8 cellular contexts compared by ENCODE assay signal in genomic region chr5:141618804-141619554, GRCh38. TPM values are rescaled to one million over a fixed set of nuclear protein-coding genes. Genes with fewer than 3 reads are reported as not detected.
DNase-seq lines count a peak whose midpoint lies in the region; ATAC-seq and TF ChIP-seq lines count a peak whose summit lies in the region.

TSS of gene DIAPH1 (minus strand) at chr5:141619000. CDS start at chr5:141618914, 86 bp downstream.

- intact Hi-C loops in adrenal gland (cut with DNase I) = no loop called here
- intact Hi-C loops in left cardiac atrium (cut with DNase I) = loop anchor here in 1 of 2 donors (2.0 kb wide), 1 partner anchor 26 kb away; no protein-coding TSS in a partner anchor
- intact Hi-C loops in prostate gland (cut with DNase I) = loop anchor here (1.0 kb wide), 1 partner anchor 27 kb away; no protein-coding TSS in a partner anchor

- peaks cover 13 to 29% of the 10 kb centered on the region in 2 donors for H3K4me1 ChIP-seq in adrenal gland (replicated peaks in 1 of 2)
- no peaks in the 10 kb centered on the region for H3K4me1 ChIP-seq in prostate gland (replicated peaks)
- no peaks in the 10 kb centered on the region for H3K4me1 ChIP-seq in urinary bladder (ENCODE audit: insufficient read depth)

- H3K27ac ChIP-seq in adrenal gland (peak within 1 kb of the TSS; percentile 82 to 92 (median 92)), prostate gland (peak within 1 kb of the TSS; percentile 93 to 94), urinary bladder (ENCODE audit: low read depth) (peak within 1 kb of the TSS; percentile 94)

- DNase-seq in GM13976 (ENCODE audit: low spot score) (peak; percentile 96), NCI-H146 (lab: John Stamatoyannopoulos, UW) (peak; percentile 96), T-helper 1 cell (peak; percentile 96 to 98 (median 98)), adrenal gland (peak; percentile 98 to 99 (median 98)), left cardiac atrium (peak; percentile 98), prostate gland (ENCODE audit: low spot score) (peak; percentile 97)

- H3K36me3 ChIP-seq in adrenal gland (replicated peaks in 1 of 2) (peaks cover 0 to 41% of the 10 kb centered on the region in 2 donors), prostate gland (peaks cover 0 to 7% of the 10 kb centered on the region in 2 donors), urinary bladder (ENCODE audit: insufficient read depth) (no peaks in the 10 kb centered on the region)

- TF ChIP-seq CTCF in GM13976 (IDR thresholded peaks at IDR 0.05; ENCODE audit: borderline replicate concordance, control extremely low read depth, extremely low read depth, insufficient read depth, missing control alignments) (peak; percentile 96), adrenal gland (IDR thresholded peaks at IDR 0.05) (peak; percentile 95 to 99 (median 96)), prostate gland (IDR thresholded peaks at IDR 0.05) (peak; percentile 97 to 100 (median 100))

- H3K9me3 ChIP-seq in adrenal gland (replicated peaks in 1 of 3) = no peaks in the 10 kb centered on the region
- no peaks in the 10 kb centered on the region for H3K9me3 ChIP-seq in prostate gland

- in situ Hi-C loops in GM13976 (cut with MboI; ENCODE audit: low sequenced_read_pairs, unreplicated experiment) = no loop called here

- H3K27me3 ChIP-seq in adrenal gland = no peaks in the 10 kb centered on the region
- H3K27me3 ChIP-seq in prostate gland (replicated peaks; ENCODE audit: insufficient read depth) = no peaks in the 10 kb centered on the region

- peak; percentile 77 for ATAC-seq in HG02870 (IDR thresholded peaks at IDR 0.05; ENCODE audit: unreplicated experiment)
- peak; percentile 96 to 97 for ATAC-seq in left cardiac atrium

- peak; percentile 53 to 97 for TF ChIP-seq POLR2A in adrenal gland (IDR thresholded peaks at IDR 0.05)
- TF ChIP-seq POLR2A in prostate gland (IDR thresholded peaks at IDR 0.05) = peak; percentile 95

- WGBS in adrenal gland, 4 donors = 1 to 22% (median 8%) methylated on average over 4 to 70 of the region's 70 CpGs
- under 1% methylated on average over 68 of the region's 70 CpGs for WGBS in prostate gland
- WGBS in urinary bladder = 1% methylated on average over 70 of the region's 70 CpGs

- H3K4me3 ChIP-seq in adrenal gland (peak within 1 kb of the TSS; percentile 49 to 81 (median 59)), prostate gland (peak within 1 kb of the TSS; percentile 92 to 96), urinary bladder (ENCODE audit: low read depth, low read length) (peak within 1 kb of the TSS; percentile 90)

RNA-seq across cellular contexts. Expression of gene DIAPH1, which starts in this region (rescaled TPM):
- total RNA-seq in adrenal gland = 10 to 100 TPM; 44.2 to 91.2 (median 59.0) TPM
- polyA plus RNA-seq in adrenal gland = 10 to 100 TPM; 30.4 to 35.3 (median 35.0) TPM
- total RNA-seq in left cardiac atrium = 10 to 100 TPM; 25.9 to 39.4 TPM
- 10 to 100 TPM; 34.8 to 57.7 TPM for total RNA-seq in prostate gland
- 18.1 TPM for total RNA-seq in urinary bladder
- 30.3 TPM for polyA plus RNA-seq in urinary bladder

Comparison
In these comparisons a context has a peak if more than half of its experiments do, and no peak if none do; other contexts are left out.
1. Peak in every context shown above with its lines: DNase-seq, ATAC-seq, H3K4me3 ChIP-seq and H3K27ac ChIP-seq.